ENCODE assay signal across 1 cellular context in the genomic region with DNA sequence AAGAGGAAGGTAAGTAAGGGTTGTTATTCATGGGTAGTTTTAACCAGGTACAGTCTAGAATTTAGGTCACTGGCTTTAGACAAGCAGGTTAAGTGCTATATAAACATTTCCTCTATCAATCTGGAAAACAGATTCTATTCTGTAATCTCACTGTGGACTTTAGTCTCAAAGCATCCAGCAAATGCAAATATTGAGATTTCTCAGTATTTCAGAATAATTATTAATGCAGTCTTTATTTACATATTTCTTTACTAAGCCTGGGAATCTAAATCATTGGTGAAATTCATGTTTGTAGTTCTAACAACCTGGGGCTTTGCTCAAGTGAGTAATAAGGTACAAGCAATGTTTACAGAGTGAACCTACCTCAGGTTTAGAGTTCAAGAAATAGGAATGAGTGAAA.
TF ChIP-seq lines count a peak whose summit lies in the region.

No MANE protein-coding gene starts in this region.

TF ChIP-seq in HepG2, 621 proteins besides CTCF, POLR2A, EP300 and RAD21 (continued from another document):
- TF ChIP-seq, protein P1, sequence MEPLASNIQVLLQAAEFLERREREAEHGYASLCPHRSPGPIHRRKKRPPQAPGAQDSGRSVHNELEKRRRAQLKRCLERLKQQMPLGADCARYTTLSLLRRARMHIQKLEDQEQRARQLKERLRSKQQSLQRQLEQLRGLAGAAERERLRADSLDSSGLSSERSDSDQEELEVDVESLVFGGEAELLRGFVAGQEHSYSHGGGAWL (CRISPR knock-in tag; IDR thresholded peaks at IDR 0.05), result no peak
- TF ChIP-seq SSRP1 (CRISPR knock-in tag; IDR thresholded peaks at IDR 0.05) (no peak), ZEB1 (IDR thresholded peaks at IDR 0.05; ENCODE audit: insufficient replicate concordance, low read depth) (no peak), SP5 (CRISPR knock-in tag; IDR thresholded peaks at IDR 0.05; ENCODE audit: borderline replicate concordance, low read depth) (no peak)
- TF ChIP-seq, protein P2, sequence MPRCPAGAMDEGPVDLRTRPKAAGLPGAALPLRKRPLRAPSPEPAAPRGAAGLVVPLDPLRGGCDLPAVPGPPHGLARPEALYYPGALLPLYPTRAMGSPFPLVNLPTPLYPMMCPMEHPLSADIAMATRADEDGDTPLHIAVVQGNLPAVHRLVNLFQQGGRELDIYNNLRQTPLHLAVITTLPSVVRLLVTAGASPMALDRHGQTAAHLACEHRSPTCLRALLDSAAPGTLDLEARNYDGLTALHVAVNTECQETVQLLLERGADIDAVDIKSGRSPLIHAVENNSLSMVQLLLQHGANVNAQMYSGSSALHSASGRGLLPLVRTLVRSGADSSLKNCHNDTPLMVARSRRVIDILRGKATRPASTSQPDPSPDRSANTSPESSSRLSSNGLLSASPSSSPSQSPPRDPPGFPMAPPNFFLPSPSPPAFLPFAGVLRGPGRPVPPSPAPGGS (CRISPR knock-in tag; IDR thresholded peaks at IDR 0.05), result no peak
- TF ChIP-seq, protein P3, sequence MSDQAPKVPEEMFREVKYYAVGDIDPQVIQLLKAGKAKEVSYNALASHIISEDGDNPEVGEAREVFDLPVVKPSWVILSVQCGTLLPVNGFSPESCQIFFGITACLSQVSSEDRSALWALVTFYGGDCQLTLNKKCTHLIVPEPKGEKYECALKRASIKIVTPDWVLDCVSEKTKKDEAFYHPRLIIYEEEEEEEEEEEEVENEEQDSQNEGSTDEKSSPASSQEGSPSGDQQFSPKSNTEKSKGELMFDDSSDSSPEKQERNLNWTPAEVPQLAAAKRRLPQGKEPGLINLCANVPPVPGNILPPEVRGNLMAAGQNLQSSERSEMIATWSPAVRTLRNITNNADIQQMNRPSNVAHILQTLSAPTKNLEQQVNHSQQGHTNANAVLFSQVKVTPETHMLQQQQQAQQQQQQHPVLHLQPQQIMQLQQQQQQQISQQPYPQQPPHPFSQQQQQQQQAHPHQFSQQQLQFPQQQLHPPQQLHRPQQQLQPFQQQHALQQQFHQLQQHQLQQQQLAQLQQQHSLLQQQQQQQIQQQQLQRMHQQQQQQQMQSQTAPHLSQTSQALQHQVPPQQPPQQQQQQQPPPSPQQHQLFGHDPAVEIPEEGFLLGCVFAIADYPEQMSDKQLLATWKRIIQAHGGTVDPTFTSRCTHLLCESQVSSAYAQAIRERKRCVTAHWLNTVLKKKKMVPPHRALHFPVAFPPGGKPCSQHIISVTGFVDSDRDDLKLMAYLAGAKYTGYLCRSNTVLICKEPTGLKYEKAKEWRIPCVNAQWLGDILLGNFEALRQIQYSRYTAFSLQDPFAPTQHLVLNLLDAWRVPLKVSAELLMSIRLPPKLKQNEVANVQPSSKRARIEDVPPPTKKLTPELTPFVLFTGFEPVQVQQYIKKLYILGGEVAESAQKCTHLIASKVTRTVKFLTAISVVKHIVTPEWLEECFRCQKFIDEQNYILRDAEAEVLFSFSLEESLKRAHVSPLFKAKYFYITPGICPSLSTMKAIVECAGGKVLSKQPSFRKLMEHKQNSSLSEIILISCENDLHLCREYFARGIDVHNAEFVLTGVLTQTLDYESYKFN (CRISPR knock-in tag; conservative IDR thresholded peaks at IDR 0.05), result 0 out of 2 replicates have a peak, but pooled peaks have one; percentile 28
- TF ChIP-seq, protein P4, sequence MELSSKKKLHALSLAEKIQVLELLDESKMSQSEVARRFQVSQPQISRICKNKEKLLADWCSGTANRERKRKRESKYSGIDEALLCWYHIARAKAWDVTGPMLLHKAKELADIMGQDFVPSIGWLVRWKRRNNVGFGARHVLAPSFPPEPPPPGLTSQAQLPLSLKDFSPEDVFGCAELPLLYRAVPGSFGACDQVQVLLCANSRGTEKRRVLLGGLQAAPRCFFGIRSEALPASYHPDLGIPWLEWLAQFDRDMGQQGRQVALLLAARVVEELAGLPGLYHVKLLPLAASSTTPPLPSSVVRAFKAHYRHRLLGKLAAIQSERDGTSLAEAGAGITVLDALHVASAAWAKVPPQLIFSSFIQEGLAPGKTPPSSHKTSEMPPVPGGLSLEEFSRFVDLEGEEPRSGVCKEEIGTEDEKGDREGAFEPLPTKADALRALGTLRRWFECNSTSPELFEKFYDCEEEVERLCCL (CRISPR knock-in tag; IDR thresholded peaks at IDR 0.05; ENCODE audit: borderline replicate concordance), result no peak
